In genomic region chr2:197387179-197387578, GRCh38 we compare ENCODE assay signal across 24 cellular contexts. TPM values are rescaled to one million over a fixed set of nuclear protein-coding genes. Genes with fewer than 3 reads are reported as not detected.
DNase-seq lines count a peak whose midpoint lies in the region; ATAC-seq and TF ChIP-seq lines count a peak whose summit lies in the region.
"Had no signal": no experiment of that assay in that cellular context is flagged by ENCODE, and none has a peak within 500 bp of the region (broad histone marks: within the 10 kb centered on the region; RNA-seq: fewer than 3 reads in every experiment).

No MANE protein-coding gene starts in this region.

- H4K20me1 ChIP-seq in SK-N-SH (ENCODE audit: insufficient read depth) (no peaks in the 10 kb centered on the region), GM23338 (replicated peaks; ENCODE audit: insufficient read depth) (0 out of 2 replicates have a peak, but pooled peaks cover 2% of the 10 kb centered on the region)

- H3K9me3 Mint-ChIP-seq in GM23338 = no peaks in the 10 kb centered on the region
- H3K9me3 Mint-ChIP-seq: CD4-positive, alpha-beta memory T cell; CD4-positive, CD25-positive, alpha-beta regulatory T cell; CD8-positive, alpha-beta memory T cell had no signal

- H3K27me3 ChIP-seq in SK-N-SH (ENCODE audit: insufficient read depth) (no peaks in the 10 kb centered on the region), left lung (no peaks in the 10 kb centered on the region), lower lobe of right lung (ENCODE audit: low read depth) (no peaks in the 10 kb centered on the region), GM23338 (ENCODE audit: insufficient read depth) (no peaks in the 10 kb centered on the region)
- H3K27me3 ChIP-seq: BE2C, BLaER1 had no signal

- H2AFZ ChIP-seq in SK-N-SH (ENCODE audit: low read depth) (no peak overlapping the region), GM23338 (no peak overlapping the region)

- intact Hi-C loops in left lung (cut with DNase I) = no loop called here
- intact Hi-C loops in lower lobe of right lung (cut with DNase I) = loop anchor here (10.0 kb wide), 1 partner anchor 272 kb away; no protein-coding TSS in a partner anchor

- H3K27ac ChIP-seq in SK-N-SH (ENCODE audit: low read depth in 2 of 2, low read length in 1 of 2) = no peak overlapping the region
- no peak overlapping the region for H3K27ac ChIP-seq in left lung
- H3K27ac ChIP-seq in lower lobe of right lung = no peak overlapping the region
- no peak overlapping the region for H3K27ac ChIP-seq in GM23338 (ENCODE audit: low read depth)
- H3K27ac ChIP-seq: BLaER1 had no signal

- ATAC-seq in SK-N-SH treated with all-trans-retinoic acid at 6 μM for 48 hours (peak; percentile 9; the same call in 1 of the 3 replicates), left lung (peak; percentile 69), lower lobe of right lung (peak; percentile 43 to 54), T-helper 17 cell (no peak), GM23338 (no peak)
- ATAC-seq: GM12878 had no signal

- H3K27ac Mint-ChIP-seq in T-helper 17 cell = no peak overlapping the region
- H3K27ac Mint-ChIP-seq in GM23338 = no peak overlapping the region
- H3K27ac Mint-ChIP-seq: CD14-positive monocyte; CD4-positive, CD25-positive, alpha-beta regulatory T cell; CD8-positive, alpha-beta memory T cell had no signal

- H3K4me3 Mint-ChIP-seq in T-helper 17 cell (no peak overlapping the region), GM23338 (no peak overlapping the region)
- H3K4me3 Mint-ChIP-seq: CD14-positive monocyte; CD4-positive, alpha-beta memory T cell; CD4-positive, CD25-positive, alpha-beta regulatory T cell; CD8-positive, alpha-beta memory T cell had no signal

- H3K4me3 ChIP-seq in SK-N-SH (ENCODE audit: low read depth in 2 of 2, low read length in 1 of 2) (no peak overlapping the region), left lung (no peak overlapping the region), lower lobe of right lung (no peak overlapping the region), GM23338 (no peak overlapping the region)
- H3K4me3 ChIP-seq: BLaER1, GM12878 had no signal

- CTCF ChIA-PET in SK-N-SH (lab: Yijun Ruan, JAX) = interaction anchor here (1.3 kb wide), 1 partner anchor 27 kb away, joined by 3 read pairs; no protein-coding TSS in a partner anchor

- H3K4me2 ChIP-seq in SK-N-SH = no peak overlapping the region
- H3K4me2 ChIP-seq in GM23338 = no peak overlapping the region
- H3K4me2 ChIP-seq: BLaER1 had no signal

- WGBS in SK-N-SH (ENCODE audit: low lambda C conversion rate) = 98% methylated on average over 8 of the region's 8 CpGs

- POLR2A ChIA-PET in SK-N-SH (lab: Yijun Ruan, JAX) = no interaction called here

- H3K9me3 ChIP-seq in SK-N-SH (no peaks in the 10 kb centered on the region), left lung (no peaks in the 10 kb centered on the region), lower lobe of right lung (no peaks in the 10 kb centered on the region), T-helper 17 cell (ENCODE audit: control insufficient read depth, low read length, poor library complexity, severe bottlenecking) (no peaks in the 10 kb centered on the region)
- H3K9me3 ChIP-seq: BE2C, BLaER1 had no signal

- peaks cover 23% of the 10 kb centered on the region for H3F3A ChIP-seq in SK-N-SH (replicated peaks; ENCODE audit: insufficient read depth)
- no peaks in the 10 kb centered on the region for H3F3A ChIP-seq in GM23338 (replicated peaks; ENCODE audit: low read depth)

- TF ChIP-seq CTCF in SK-N-SH (IDR thresholded peaks at IDR 0.05) = no peak
- TF ChIP-seq CTCF in left lung (IDR thresholded peaks at IDR 0.05) = no peak
- no peak for TF ChIP-seq CTCF in lower lobe of right lung (IDR thresholded peaks at IDR 0.05)
- no peak for TF ChIP-seq CTCF in GM23338 (conservative IDR thresholded peaks at IDR 0.05; ENCODE audit: low read depth in 2 of 2)

- no peak overlapping the region for H3K9ac ChIP-seq in SK-N-SH
- H3K9ac ChIP-seq: BLaER1 had no signal

- H3K27me3 Mint-ChIP-seq in T-helper 17 cell = no peaks in the 10 kb centered on the region
- H3K27me3 Mint-ChIP-seq in GM23338 (ENCODE audit: insufficient read depth, low read depth, poor library complexity) = no peaks in the 10 kb centered on the region
- H3K27me3 Mint-ChIP-seq: CD4-positive, alpha-beta memory T cell; CD8-positive, alpha-beta memory T cell had no signal

- H3K36me3 Mint-ChIP-seq in T-helper 17 cell (ENCODE audit: low read depth) = no peaks in the 10 kb centered on the region
- peaks cover 15% of the 10 kb centered on the region; the same call in 2 of the 3 replicates for H3K36me3 Mint-ChIP-seq in GM23338 (ENCODE audit: low read depth)

- H3K36me3 ChIP-seq in SK-N-SH (replicated peaks in 1 of 2; ENCODE audit: control insufficient read depth in 1 of 2, insufficient read depth in 2 of 2, low read length in 1 of 2) (peaks cover 12 to 20% of the 10 kb centered on the region in 2 experiments), left lung (peaks cover 0 to 18% of the 10 kb centered on the region in 2 donors), lower lobe of right lung (peaks cover 21% of the 10 kb centered on the region), GM23338 (ENCODE audit: insufficient read depth) (peaks cover 4% of the 10 kb centered on the region)

- no peak for TF ChIP-seq RAD21 in SK-N-SH (IDR thresholded peaks at IDR 0.05; ENCODE audit: low read length)

- H3K79me2 ChIP-seq in SK-N-SH (ENCODE audit: insufficient read depth) (no peaks in the 10 kb centered on the region), GM23338 (replicated peaks; ENCODE audit: insufficient read depth) (no peaks in the 10 kb centered on the region)

- H3K4me1 ChIP-seq in SK-N-SH (ENCODE audit: control insufficient read depth in 1 of 2, insufficient read depth in 2 of 2, low read depth in 1 of 2, low read length in 1 of 2) = no peaks in the 10 kb centered on the region
- H3K4me1 ChIP-seq in left lung = no peaks in the 10 kb centered on the region
- H3K4me1 ChIP-seq in lower lobe of right lung = no peaks in the 10 kb centered on the region
- no peaks in the 10 kb centered on the region for H3K4me1 ChIP-seq in GM23338 (ENCODE audit: insufficient read depth)
- H3K4me1 ChIP-seq: BE2C, BLaER1 had no signal

- TF ChIP-seq EP300 in SK-N-SH (IDR thresholded peaks at IDR 0.05; ENCODE audit: borderline replicate concordance in 1 of 2, low read depth in 1 of 2, low read length in 1 of 2) = no peak

- H3K4me1 Mint-ChIP-seq in T-helper 17 cell (peaks cover 25% of the 10 kb centered on the region), GM23338 (peaks cover 9% of the 10 kb centered on the region; the same call in 2 of the 3 replicates)
- H3K4me1 Mint-ChIP-seq: CD14-positive monocyte had no signal

- H3K9me2 ChIP-seq in SK-N-SH = no peaks in the 10 kb centered on the region
- H3K9me2 ChIP-seq in GM23338 (ENCODE audit: insufficient read depth) = no peaks in the 10 kb centered on the region

- no peak for DNase-seq in SK-N-SH
- DNase-seq in left lung = no peak
- no peak for DNase-seq in lower lobe of right lung
- DNase-seq in T-helper 17 cell = no peak
- DNase-seq in GM23338 (ENCODE audit: low spot score) = no peak
- DNase-seq: 8988T; ACHN; BE2C; C1 segment of cervical spinal cord; CD4-positive, alpha-beta memory T cell; CD4-positive, CD25-positive, alpha-beta regulatory T cell; CD8-positive, alpha-beta memory T cell; COR-L47; DMS 273 treated with DMSO at 0.1 percent for 48 hours; DMS153; DMS53; DMS79; DND-41; EL; GDM1 had no signal

TF ChIP-seq in SK-N-SH treated with all-trans-retinoic acid at 6 μM for 48 hours, 23 proteins besides CTCF, POLR2A, EP300 and RAD21:
- no peak for TF ChIP-seq ZNF565 (CRISPR knock-in tag; conservative IDR thresholded peaks at IDR 0.05; ENCODE audit: low read depth)
- no peak for TF ChIP-seq ESRRG (CRISPR knock-in tag; IDR thresholded peaks at IDR 0.05)

TF ChIP-seq in SK-N-SH, 30 proteins besides CTCF, POLR2A, EP300 and RAD21 (continues in another document):
- TF ChIP-seq NFIC (IDR thresholded peaks at IDR 0.05; ENCODE audit: borderline replicate concordance) (no peak), TEAD4 (IDR thresholded peaks at IDR 0.05; ENCODE audit: borderline replicate concordance, insufficient read depth) (no peak)
- TF ChIP-seq, protein P1, sequence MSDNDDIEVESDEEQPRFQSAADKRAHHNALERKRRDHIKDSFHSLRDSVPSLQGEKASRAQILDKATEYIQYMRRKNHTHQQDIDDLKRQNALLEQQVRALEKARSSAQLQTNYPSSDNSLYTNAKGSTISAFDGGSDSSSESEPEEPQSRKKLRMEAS (IDR thresholded peaks at IDR 0.05; ENCODE audit: low read depth) = no peak
- TF ChIP-seq, protein P2, sequence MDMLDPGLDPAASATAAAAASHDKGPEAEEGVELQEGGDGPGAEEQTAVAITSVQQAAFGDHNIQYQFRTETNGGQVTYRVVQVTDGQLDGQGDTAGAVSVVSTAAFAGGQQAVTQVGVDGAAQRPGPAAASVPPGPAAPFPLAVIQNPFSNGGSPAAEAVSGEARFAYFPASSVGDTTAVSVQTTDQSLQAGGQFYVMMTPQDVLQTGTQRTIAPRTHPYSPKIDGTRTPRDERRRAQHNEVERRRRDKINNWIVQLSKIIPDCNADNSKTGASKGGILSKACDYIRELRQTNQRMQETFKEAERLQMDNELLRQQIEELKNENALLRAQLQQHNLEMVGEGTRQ (IDR thresholded peaks at IDR 0.05; ENCODE audit: borderline replicate concordance, low read depth, low read length) = no peak

TF ChIP-seq in GM23338, 12 proteins besides CTCF, POLR2A, EP300 and RAD21 (continues in another document):
- TF ChIP-seq, protein P3, sequence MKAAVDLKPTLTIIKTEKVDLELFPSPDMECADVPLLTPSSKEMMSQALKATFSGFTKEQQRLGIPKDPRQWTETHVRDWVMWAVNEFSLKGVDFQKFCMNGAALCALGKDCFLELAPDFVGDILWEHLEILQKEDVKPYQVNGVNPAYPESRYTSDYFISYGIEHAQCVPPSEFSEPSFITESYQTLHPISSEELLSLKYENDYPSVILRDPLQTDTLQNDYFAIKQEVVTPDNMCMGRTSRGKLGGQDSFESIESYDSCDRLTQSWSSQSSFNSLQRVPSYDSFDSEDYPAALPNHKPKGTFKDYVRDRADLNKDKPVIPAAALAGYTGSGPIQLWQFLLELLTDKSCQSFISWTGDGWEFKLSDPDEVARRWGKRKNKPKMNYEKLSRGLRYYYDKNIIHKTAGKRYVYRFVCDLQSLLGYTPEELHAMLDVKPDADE (IDR thresholded peaks at IDR 0.05) = no peak
- TF ChIP-seq ZNF331 (CRISPR knock-in tag; IDR thresholded peaks at IDR 0.05; ENCODE audit: low read depth) (no peak), POLR2AphosphoS5 (IDR thresholded peaks at IDR 0.05; ENCODE audit: low read depth) (no peak), EZH2 (IDR thresholded peaks at IDR 0.05; ENCODE audit: low read depth, unreplicated experiment) (no peak), STAT1 (IDR thresholded peaks at IDR 0.05; ENCODE audit: unreplicated experiment) (no peak), NANOG (IDR thresholded peaks at IDR 0.05; ENCODE audit: borderline replicate concordance) (no peak), CREB1 (CRISPR knock-in tag; IDR thresholded peaks at IDR 0.05; ENCODE audit: low read depth) (no peak)

RNA-seq across cellular contexts. Expression of gene SF3B1, which starts 47.6 kb away (rescaled TPM):
- polyA plus RNA-seq in SK-N-SH (2012; rRNA removed) (162 and 276 TPM in 2 replicates), GM23338 (2016; fragmentation: Nextera tagmentation; extraction: Ambion mirVana) (181 and 238 TPM in 2 replicates)
- 126 and 144 TPM in 2 replicates for polyA plus RNA-seq in SK-N-SH (2012; cell fraction: cytosol; rRNA removed)
- 576 and 1,267 TPM in 2 replicates for polyA plus RNA-seq in SK-N-SH (2012; cell fraction: nucleus; rRNA removed)
- total RNA-seq in left lung (100 to 1,000 TPM; 203 to 253 TPM), lower lobe of right lung (230 TPM), T-helper 17 cell (100 to 1,000 TPM; 454 to 510 TPM)
- total RNA-seq in GM23338 (2014; rRNA removed; shearing (Covaris generic)) = 340 and 354 TPM in 2 replicates

Comparison
In these comparisons a context has a peak if more than half of its experiments do, and no peak if none do; other contexts are left out.
1. ATAC-seq: peak in SK-N-SH treated with all-trans-retinoic acid at 6 μM for 48 hours (single experiment), left lung (single experiment) and lower lobe of right lung (2 of 2); none in T-helper 17 cell (single experiment) and GM23338 (single experiment).